ENCODE assay signal across 13 cellular contexts in genomic region chr12:39144613-39145061, GRCh38.
A peak's percentile ranks its signal among the peaks of the same experiment; 100 is the strongest.
DNase-seq lines count a peak whose midpoint lies in the region; ATAC-seq and TF ChIP-seq lines count a peak whose summit lies in the region.
"Had no signal": no experiment of that assay in that cellular context is flagged by ENCODE, and none has a peak within 500 bp of the region (broad histone marks: within the 10 kb centered on the region; RNA-seq: fewer than 3 reads in every experiment).

No MANE protein-coding gene starts in this region.

- ATAC-seq in GM18868 (IDR thresholded peaks at IDR 0.05; ENCODE audit: unreplicated experiment) (peak; percentile 10), HG02610 (IDR thresholded peaks at IDR 0.05; ENCODE audit: unreplicated experiment) (no peak)
- ATAC-seq: Panc1 had no signal

- H3K36me3 ChIP-seq in breast epithelium = no peaks in the 10 kb centered on the region
- no peaks in the 10 kb centered on the region for H3K36me3 ChIP-seq in iPS DF 6.9 (ENCODE audit: control insufficient read depth, insufficient read depth, low read length)
- H3K36me3 ChIP-seq in sigmoid colon = no peaks in the 10 kb centered on the region
- no peaks in the 10 kb centered on the region for H3K36me3 ChIP-seq in SJCRH30

- intact Hi-C loops in breast epithelium (cut with DNase I; ENCODE audit: low total_unique reads) (no loop called here), sigmoid colon (cut with DNase I) (loop anchor here (1.0 kb wide), 1 partner anchor 128 kb away; no protein-coding TSS in a partner anchor)

- no peak for TF ChIP-seq EP300 in sigmoid colon (IDR thresholded peaks at IDR 0.05)

- DNase-seq in breast epithelium (ENCODE audit: low spot score in 2 of 2) (no peak), iPS DF 6.9 (ENCODE audit: low read depth, low spot score) (no peak), sigmoid colon (peak; percentile 61), SJCRH30 (no peak), NCI-H2171 (lab: John Stamatoyannopoulos, UW) (no peak)
- no peak for DNase-seq in stimulated activated CD4-positive, alpha-beta T cell treated with anti-CD3 and anti-CD28 coated beads, Interleukin-2, amount 100 ng/mL, for 24 hours
- DNase-seq: activated T-cell treated with anti-CD3 and anti-CD28 coated beads for 4 hours, cerebellar nuclear complex, NCI-H1930 had no signal

- H3K4me3 ChIP-seq in breast epithelium = peak overlapping the region; percentile 41 to 65 (median 47)
- H3K4me3 ChIP-seq in iPS DF 6.9 (ENCODE audit: low read length) = peak overlapping the region; percentile 33; the same call in 1 of the 2 replicates
- peak overlapping the region; percentile 40 to 74 (median 65) for H3K4me3 ChIP-seq in sigmoid colon
- H3K4me3 ChIP-seq in SJCRH30 = no peak overlapping the region

- TF ChIP-seq POLR2A in breast epithelium (IDR thresholded peaks at IDR 0.05) (no peak), sigmoid colon (IDR thresholded peaks at IDR 0.05) (no peak)

- H3K27ac ChIP-seq in breast epithelium = no peak overlapping the region
- no peak overlapping the region for H3K27ac ChIP-seq in iPS DF 6.9 (ENCODE audit: low read length)
- H3K27ac ChIP-seq in sigmoid colon = peak overlapping the region in 2 of 4 donors; percentile 62 to 65
- H3K27ac ChIP-seq in SJCRH30 = no peak overlapping the region
- H3K27ac ChIP-seq: C4-2B had no signal

- H3K9me3 ChIP-seq in breast epithelium (peaks cover 0 to 13% of the 10 kb centered on the region in 2 donors), iPS DF 6.9 (ENCODE audit: control insufficient read depth, insufficient read depth, low read length) (no peaks in the 10 kb centered on the region), sigmoid colon (no peaks in the 10 kb centered on the region), SJCRH30 (replicated peaks) (0 out of 2 replicates have a peak, but pooled peaks cover 3% of the 10 kb centered on the region)

- H3K27me3 ChIP-seq in breast epithelium (peaks cover 0 to 20% of the 10 kb centered on the region in 2 donors), iPS DF 6.9 (ENCODE audit: control insufficient read depth, insufficient read depth, low read length) (peaks cover 5% of the 10 kb centered on the region; the same call in 1 of the 2 replicates), sigmoid colon (peaks cover 0 to 32% (median 0%) of the 10 kb centered on the region in 3 donors), SJCRH30 (no peaks in the 10 kb centered on the region; the same call in 1 of the 2 replicates)

- H3K4me1 ChIP-seq in breast epithelium (no peaks in the 10 kb centered on the region), iPS DF 6.9 (ENCODE audit: control insufficient read depth, insufficient read depth, low read length) (no peaks in the 10 kb centered on the region), sigmoid colon (peaks cover 0 to 8% (median 6%) of the 10 kb centered on the region in 4 donors), SJCRH30 (no peaks in the 10 kb centered on the region)

- WGBS in iPS DF 6.9 (ENCODE audit: insufficient coverage, insufficient read length) = no CpG with 5 or more reads among the region's 41 CpGs
- 37 to 71% methylated on average over 41 of the region's 41 CpGs for WGBS in sigmoid colon, 2 donors

- TF ChIP-seq CTCF in breast epithelium (IDR thresholded peaks at IDR 0.05) (no peak), sigmoid colon (IDR thresholded peaks at IDR 0.05) (no peak)
